Comparison of ENCODE assay signal across 1 cellular context in the genomic region with DNA sequence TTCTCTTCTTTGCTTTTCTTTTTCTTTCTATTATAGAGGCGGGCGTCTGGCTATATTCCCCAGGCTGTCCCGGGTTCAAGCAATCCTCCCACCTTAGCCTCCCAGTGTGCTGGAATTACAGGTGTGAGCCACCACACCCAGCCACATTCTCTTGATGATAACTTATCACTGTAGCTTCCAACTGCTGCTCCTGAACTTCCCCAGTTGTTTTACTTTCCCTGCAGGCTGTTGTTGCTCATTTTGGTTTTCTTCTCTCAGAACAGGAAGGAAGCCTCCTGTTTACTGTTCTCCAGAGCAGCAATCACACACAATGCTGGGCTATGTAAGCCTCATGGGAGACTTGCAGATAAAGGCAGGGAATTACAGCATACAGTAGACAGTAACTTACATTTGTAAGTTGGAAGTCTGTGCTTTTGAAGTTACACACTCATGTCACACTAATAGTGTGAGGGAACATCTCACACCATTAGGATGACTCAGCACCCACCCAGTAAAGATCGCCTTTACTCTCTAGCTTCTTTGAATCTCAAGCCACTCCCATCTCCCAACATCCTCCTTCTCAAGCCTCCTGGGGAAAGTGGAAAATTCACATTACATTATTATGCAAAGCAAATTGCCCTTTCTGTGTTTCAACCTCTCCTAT.
TF ChIP-seq lines count a peak whose summit lies in the region.

No MANE protein-coding gene starts in this region.

TF ChIP-seq in GM23338, 12 proteins besides CTCF, POLR2A, EP300 and RAD21 (continued from another document):
- TF ChIP-seq, protein P1, sequence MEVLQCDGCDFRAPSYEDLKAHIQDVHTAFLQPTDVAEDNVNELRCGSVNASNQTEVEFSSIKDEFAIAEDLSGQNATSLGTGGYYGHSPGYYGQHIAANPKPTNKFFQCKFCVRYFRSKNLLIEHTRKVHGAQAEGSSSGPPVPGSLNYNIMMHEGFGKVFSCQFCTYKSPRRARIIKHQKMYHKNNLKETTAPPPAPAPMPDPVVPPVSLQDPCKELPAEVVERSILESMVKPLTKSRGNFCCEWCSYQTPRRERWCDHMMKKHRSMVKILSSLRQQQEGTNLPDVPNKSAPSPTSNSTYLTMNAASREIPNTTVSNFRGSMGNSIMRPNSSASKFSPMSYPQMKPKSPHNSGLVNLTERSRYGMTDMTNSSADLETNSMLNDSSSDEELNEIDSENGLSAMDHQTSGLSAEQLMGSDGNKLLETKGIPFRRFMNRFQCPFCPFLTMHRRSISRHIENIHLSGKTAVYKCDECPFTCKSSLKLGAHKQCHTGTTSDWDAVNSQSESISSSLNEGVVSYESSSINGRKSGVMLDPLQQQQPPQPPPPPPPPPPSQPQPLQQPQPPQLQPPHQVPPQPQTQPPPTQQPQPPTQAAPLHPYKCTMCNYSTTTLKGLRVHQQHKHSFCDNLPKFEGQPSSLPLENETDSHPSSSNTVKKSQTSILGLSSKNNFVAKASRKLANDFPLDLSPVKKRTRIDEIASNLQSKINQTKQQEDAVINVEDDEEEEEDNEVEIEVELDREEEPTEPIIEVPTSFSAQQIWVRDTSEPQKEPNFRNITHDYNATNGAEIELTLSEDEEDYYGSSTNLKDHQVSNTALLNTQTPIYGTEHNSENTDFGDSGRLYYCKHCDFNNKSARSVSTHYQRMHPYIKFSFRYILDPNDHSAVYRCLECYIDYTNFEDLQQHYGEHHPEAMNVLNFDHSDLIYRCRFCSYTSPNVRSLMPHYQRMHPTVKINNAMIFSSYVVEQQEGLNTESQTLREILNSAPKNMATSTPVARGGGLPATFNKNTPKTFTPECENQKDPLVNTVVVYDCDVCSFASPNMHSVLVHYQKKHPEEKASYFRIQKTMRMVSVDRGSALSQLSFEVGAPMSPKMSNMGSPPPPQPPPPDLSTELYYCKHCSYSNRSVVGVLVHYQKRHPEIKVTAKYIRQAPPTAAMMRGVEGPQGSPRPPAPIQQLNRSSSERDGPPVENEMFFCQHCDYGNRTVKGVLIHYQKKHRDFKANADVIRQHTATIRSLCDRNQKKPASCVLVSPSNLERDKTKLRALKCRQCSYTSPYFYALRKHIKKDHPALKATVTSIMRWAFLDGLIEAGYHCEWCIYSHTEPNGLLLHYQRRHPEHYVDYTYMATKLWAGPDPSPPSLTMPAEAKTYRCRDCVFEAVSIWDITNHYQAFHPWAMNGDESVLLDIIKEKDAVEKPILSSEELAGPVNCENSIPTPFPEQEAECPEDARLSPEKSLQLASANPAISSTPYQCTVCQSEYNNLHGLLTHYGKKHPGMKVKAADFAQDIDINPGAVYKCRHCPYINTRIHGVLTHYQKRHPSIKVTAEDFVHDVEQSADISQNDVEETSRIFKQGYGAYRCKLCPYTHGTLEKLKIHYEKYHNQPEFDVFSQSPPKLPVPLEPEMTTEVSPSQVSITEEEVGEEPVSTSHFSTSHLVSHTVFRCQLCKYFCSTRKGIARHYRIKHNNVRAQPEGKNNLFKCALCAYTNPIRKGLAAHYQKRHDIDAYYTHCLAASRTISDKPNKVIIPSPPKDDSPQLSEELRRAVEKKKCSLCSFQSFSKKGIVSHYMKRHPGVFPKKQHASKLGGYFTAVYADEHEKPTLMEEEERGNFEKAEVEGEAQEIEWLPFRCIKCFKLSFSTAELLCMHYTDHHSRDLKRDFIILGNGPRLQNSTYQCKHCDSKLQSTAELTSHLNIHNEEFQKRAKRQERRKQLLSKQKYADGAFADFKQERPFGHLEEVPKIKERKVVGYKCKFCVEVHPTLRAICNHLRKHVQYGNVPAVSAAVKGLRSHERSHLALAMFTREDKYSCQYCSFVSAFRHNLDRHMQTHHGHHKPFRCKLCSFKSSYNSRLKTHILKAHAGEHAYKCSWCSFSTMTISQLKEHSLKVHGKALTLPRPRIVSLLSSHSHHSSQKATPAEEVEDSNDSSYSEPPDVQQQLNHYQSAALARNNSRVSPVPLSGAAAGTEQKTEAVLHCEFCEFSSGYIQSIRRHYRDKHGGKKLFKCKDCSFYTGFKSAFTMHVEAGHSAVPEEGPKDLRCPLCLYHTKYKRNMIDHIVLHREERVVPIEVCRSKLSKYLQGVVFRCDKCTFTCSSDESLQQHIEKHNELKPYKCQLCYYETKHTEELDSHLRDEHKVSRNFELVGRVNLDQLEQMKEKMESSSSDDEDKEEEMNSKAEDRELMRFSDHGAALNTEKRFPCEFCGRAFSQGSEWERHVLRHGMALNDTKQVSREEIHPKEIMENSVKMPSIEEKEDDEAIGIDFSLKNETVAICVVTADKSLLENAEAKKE (CRISPR knock-in tag; IDR thresholded peaks at IDR 0.05): peak; percentile 74
- TF ChIP-seq, protein P2, sequence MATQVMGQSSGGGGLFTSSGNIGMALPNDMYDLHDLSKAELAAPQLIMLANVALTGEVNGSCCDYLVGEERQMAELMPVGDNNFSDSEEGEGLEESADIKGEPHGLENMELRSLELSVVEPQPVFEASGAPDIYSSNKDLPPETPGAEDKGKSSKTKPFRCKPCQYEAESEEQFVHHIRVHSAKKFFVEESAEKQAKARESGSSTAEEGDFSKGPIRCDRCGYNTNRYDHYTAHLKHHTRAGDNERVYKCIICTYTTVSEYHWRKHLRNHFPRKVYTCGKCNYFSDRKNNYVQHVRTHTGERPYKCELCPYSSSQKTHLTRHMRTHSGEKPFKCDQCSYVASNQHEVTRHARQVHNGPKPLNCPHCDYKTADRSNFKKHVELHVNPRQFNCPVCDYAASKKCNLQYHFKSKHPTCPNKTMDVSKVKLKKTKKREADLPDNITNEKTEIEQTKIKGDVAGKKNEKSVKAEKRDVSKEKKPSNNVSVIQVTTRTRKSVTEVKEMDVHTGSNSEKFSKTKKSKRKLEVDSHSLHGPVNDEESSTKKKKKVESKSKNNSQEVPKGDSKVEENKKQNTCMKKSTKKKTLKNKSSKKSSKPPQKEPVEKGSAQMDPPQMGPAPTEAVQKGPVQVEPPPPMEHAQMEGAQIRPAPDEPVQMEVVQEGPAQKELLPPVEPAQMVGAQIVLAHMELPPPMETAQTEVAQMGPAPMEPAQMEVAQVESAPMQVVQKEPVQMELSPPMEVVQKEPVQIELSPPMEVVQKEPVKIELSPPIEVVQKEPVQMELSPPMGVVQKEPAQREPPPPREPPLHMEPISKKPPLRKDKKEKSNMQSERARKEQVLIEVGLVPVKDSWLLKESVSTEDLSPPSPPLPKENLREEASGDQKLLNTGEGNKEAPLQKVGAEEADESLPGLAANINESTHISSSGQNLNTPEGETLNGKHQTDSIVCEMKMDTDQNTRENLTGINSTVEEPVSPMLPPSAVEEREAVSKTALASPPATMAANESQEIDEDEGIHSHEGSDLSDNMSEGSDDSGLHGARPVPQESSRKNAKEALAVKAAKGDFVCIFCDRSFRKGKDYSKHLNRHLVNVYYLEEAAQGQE (IDR thresholded peaks at IDR 0.05; ENCODE audit: unreplicated experiment): no peak
- TF ChIP-seq EZH2 (IDR thresholded peaks at IDR 0.05; ENCODE audit: low read depth, unreplicated experiment) (no peak), ZNF331 (CRISPR knock-in tag; IDR thresholded peaks at IDR 0.05; ENCODE audit: low read depth) (no peak), STAT1 (IDR thresholded peaks at IDR 0.05; ENCODE audit: unreplicated experiment) (no peak), JUNB (IDR thresholded peaks at IDR 0.05; ENCODE audit: unreplicated experiment) (no peak)
